ENCODE assay signal across 9 cellular contexts in the genomic region with DNA sequence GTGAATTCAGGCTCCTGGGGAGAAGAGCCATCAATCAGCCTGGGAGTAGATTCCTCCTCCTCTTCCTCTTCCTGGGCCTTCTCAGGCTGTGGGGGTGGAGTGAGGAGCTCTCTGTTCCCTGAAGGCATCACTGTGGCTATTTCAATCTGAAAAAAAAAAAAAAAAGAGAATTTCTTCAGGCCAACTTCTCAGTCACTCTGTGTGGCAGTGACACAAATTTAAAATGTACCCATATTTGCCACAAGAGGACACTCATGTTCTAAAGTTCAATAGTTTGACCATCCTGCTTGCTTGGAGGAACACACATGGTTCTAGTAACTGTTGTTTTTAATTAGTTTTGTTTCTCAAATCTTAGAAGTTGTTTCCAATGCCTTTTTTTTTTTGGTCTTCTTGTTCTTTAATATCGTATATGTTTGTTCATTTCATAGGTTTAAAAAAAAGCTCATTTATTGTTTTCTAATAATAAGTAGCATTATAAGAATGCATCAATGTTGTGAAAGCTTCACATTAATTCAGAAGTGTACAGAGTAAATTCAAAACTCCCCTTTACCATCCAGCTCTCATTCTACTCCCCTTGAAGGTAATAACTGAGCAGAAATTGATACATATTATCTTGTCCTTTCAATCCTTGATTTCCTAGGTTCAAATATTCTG. TPM values are rescaled to one million over a fixed set of nuclear protein-coding genes. Genes with fewer than 3 reads are reported as not detected.
DNase-seq lines count a peak whose midpoint lies in the region; ATAC-seq, FAIRE-seq and TF ChIP-seq lines count a peak whose summit lies in the region.
"Had no signal": no experiment of that assay in that cellular context is flagged by ENCODE, and none has a peak within 500 bp of the region (broad histone marks: within the 10 kb centered on the region; RNA-seq: fewer than 3 reads in every experiment).

No MANE protein-coding gene starts in this region.

- intact Hi-C loops in heart left ventricle (cut with DNase I), result loop anchor here (1.0 to 10.0 kb wide), 11 partner anchors 129 to 379 kb away; partner anchors contain the start of gene LUM (in 1 of the 10)

- ATAC-seq in heart left ventricle, result peak; percentile 66 to 87 (median 72)

- TF ChIP-seq POLR2A in heart left ventricle (IDR thresholded peaks at IDR 0.05), result no peak

- no peak overlapping the region for H3K9ac ChIP-seq in MM.1S (ENCODE audit: low read length)

- H3K4me3 ChIP-seq in MM.1S (ENCODE audit: low read length), result no peak overlapping the region
- H3K4me3 ChIP-seq in heart left ventricle, result no peak overlapping the region
- no peak overlapping the region for H3K4me3 ChIP-seq in small intestine (ENCODE audit: low read depth in 1 of 2, low read length in 2 of 2)

- no peaks in the 10 kb centered on the region for H3F3A ChIP-seq in MM.1S (ENCODE audit: insufficient read depth, low read length)

- peak; percentile 1 for DNase-seq in NCI-H2196 treated with DMSO at 0.1 percent for 48 hours (lab: John Stamatoyannopoulos, UW; ENCODE audit: unreplicated experiment)
- no peak for DNase-seq in NCI-H2196 (lab: John Stamatoyannopoulos, UW; ENCODE audit: unreplicated experiment)
- peak; percentile 71 for DNase-seq in HCEC 1CT
- DNase-seq in MM.1S, result peak; percentile 65
- DNase-seq in heart left ventricle, result no peak
- peak; percentile 37 for DNase-seq in small intestine
- DNase-seq in activated CD8-positive, alpha-beta memory T cell treated with anti-CD3 and anti-CD28 coated beads for 24 hours, result no peak

- peak; percentile 68 for FAIRE-seq in small intestine (lab: Jason Lieb, UNC)

- 33 to 53% (median 42%) methylated on average over 1 of the region's 1 CpG for WGBS in heart left ventricle, 4 donors
- WGBS in small intestine, 3 donors, result 44 to 64% (median 59%) methylated on average over 1 of the region's 1 CpG

- H3K36me3 ChIP-seq in MM.1S (replicated peaks; ENCODE audit: insufficient read depth, low read length) (no peaks in the 10 kb centered on the region), heart left ventricle (no peaks in the 10 kb centered on the region), small intestine (ENCODE audit: control insufficient read depth in 2 of 2, insufficient read depth in 2 of 2, low read length in 2 of 2) (no peaks in the 10 kb centered on the region)

- H3K9me3 ChIP-seq in MM.1S (replicated peaks; ENCODE audit: insufficient read depth, low read length) (no peaks in the 10 kb centered on the region), heart left ventricle (peaks cover 0 to 1% (median 0%) of the 10 kb centered on the region in 12 donors), small intestine (ENCODE audit: control insufficient read depth, low read depth) (no peaks in the 10 kb centered on the region)

- no peaks in the 10 kb centered on the region for H4K20me1 ChIP-seq in MM.1S (ENCODE audit: insufficient read depth, low read length)

- H3K4me2 ChIP-seq in MM.1S (ENCODE audit: low read depth, low read length), result no peak overlapping the region

- H2AFZ ChIP-seq in MM.1S (ENCODE audit: low read length), result no peak overlapping the region

- H3K4me1 ChIP-seq in MM.1S (ENCODE audit: low read length) (no peaks in the 10 kb centered on the region), heart left ventricle (peaks cover 0 to 17% (median 0%) of the 10 kb centered on the region in 12 donors), small intestine (ENCODE audit: control insufficient read depth in 2 of 2, insufficient read depth in 1 of 2, low read depth in 1 of 2, low read length in 1 of 2) (no peaks in the 10 kb centered on the region)

- H3K27ac ChIP-seq in MM.1S (ENCODE audit: low read length) (no peak overlapping the region), VCaP (no peak overlapping the region), heart left ventricle (peak overlapping the region in 7 of 12 donors; percentile 1 to 61 (median 42)), small intestine (ENCODE audit: low read depth in 1 of 2, low read length in 1 of 2) (peak overlapping the region in 1 of 2 donors; percentile 32)

- TF ChIP-seq CTCF in MM.1S (IDR thresholded peaks at IDR 0.05; ENCODE audit: low read length) (peak; percentile 73), VCaP (conservative IDR thresholded peaks at IDR 0.05) (peak; percentile 92), heart left ventricle (IDR thresholded peaks at IDR 0.05) (peak; percentile 36 to 76 (median 67))

- no peaks in the 10 kb centered on the region for H3K79me2 ChIP-seq in MM.1S (ENCODE audit: low read length)

- H3K27me3 ChIP-seq in MM.1S (replicated peaks; ENCODE audit: insufficient read depth, low read length) (no peaks in the 10 kb centered on the region), heart left ventricle (no peaks in the 10 kb centered on the region), small intestine (ENCODE audit: control insufficient read depth in 2 of 2, insufficient read depth in 2 of 2, low read length in 2 of 2) (no peaks in the 10 kb centered on the region)

- H3K9me2 ChIP-seq in MM.1S (replicated peaks; ENCODE audit: insufficient read depth, low read length), result no peaks in the 10 kb centered on the region

RNA-seq across cellular contexts. Expression of gene CCER1, which starts 23.3 kb away (rescaled TPM):
- not detected for total RNA-seq in heart left ventricle
- not detected for polyA plus RNA-seq in heart left ventricle
- polyA plus RNA-seq in small intestine, result not detected
- total RNA-seq: subcutaneous adipose tissue had no signal

RNA-seq across cellular contexts. Expression of gene EPYC, which starts 26.5 kb away (rescaled TPM):
- not detected for total RNA-seq in heart left ventricle
- not detected for polyA plus RNA-seq in heart left ventricle
- not detected for polyA plus RNA-seq in small intestine
- total RNA-seq: subcutaneous adipose tissue had no signal

Comparison
In these comparisons a context has a peak if more than half of its experiments do, and no peak if none do; other contexts are left out.
1. DNase-seq: peak in NCI-H2196 treated with DMSO at 0.1 percent for 48 hours (single experiment), HCEC 1CT (single experiment), MM.1S (single experiment) and small intestine (single experiment); none in NCI-H2196 (single experiment), heart left ventricle (0 of 5) and activated CD8-positive, alpha-beta memory T cell treated with anti-CD3 and anti-CD28 coated beads for 24 hours (single experiment).
2. H3K27ac ChIP-seq: peak in heart left ventricle (7 of 12); none in MM.1S (single experiment) and VCaP (single experiment).
3. Peak in every context shown above with its lines, with median percentiles within 50 percentile points of each other: CTCF ChIP-seq.